Comparison of ENCODE assay signal across 18 cellular contexts in the genomic region with DNA sequence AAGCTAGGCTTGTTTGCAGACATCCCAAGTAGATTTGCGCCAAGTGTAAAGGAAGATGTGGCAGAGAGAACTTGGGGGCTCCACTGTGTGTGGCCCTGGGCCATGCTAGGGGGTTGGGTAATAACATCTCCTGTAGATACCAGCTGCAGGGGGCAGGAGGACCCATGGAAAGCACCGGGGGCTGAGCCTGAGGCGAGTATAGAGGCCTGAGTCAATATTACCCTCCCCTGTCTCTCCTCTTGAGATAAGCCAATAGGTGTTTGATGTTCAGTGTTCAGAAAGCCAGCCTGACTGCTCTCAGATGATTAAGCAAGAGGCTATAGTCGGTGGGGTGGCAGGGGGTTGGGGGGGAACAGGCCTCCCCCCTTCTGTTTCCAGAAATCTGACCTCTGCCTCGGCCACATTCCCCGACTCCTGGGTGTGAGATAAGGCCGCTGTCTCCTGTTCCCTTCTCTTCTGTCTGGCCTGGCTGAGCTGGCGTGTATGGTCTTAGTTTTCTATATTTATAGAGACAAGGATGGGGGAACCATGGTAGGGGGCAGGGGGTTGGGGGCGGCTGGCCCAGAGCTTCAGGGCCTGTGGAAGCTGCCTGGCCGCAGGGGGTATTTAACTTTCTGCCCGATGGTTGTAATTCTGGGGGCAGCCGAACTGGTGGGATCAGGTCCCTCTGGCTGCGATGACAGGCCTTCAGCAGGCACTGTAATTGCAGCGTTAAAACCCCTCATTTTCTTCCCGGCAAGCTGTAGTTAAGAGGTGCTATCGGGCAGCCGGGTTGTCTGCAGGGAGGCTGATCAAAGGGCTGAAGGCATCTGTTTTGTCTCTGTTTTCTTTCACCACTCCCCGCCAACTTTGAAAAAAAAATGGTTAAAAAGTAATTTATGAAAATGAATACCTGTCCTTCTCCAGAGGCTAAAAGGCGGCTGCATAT.
DNase-seq lines count a peak whose midpoint lies in the region; ATAC-seq and TF ChIP-seq lines count a peak whose summit lies in the region.
"Had no signal": no experiment of that assay in that cellular context is flagged by ENCODE, and none has a peak within 500 bp of the region (broad histone marks: within the 10 kb centered on the region; RNA-seq: fewer than 3 reads in every experiment).

No MANE protein-coding gene starts in this region.

- peaks cover 51% of the 10 kb centered on the region for H3K4me1 Mint-ChIP-seq in endodermal cell
- H3K4me1 Mint-ChIP-seq: activated CD4-positive, alpha-beta T cell treated with anti-CD3 and anti-CD28 coated beads for 36 hours; central memory CD8-positive, alpha-beta T cell had no signal

- H3K36me3 Mint-ChIP-seq in endodermal cell (ENCODE audit: low read depth), result no peaks in the 10 kb centered on the region

- peak overlapping the region; percentile 27 for H3K4me3 Mint-ChIP-seq in endodermal cell
- H3K4me3 Mint-ChIP-seq: activated CD4-positive, alpha-beta T cell treated with anti-CD3 and anti-CD28 coated beads for 36 hours; central memory CD8-positive, alpha-beta T cell had no signal

- H3K4me2 ChIP-seq in PC-9, result peak overlapping the region; percentile 45

- no peaks in the 10 kb centered on the region for H3K9me2 ChIP-seq in PC-9 (ENCODE audit: insufficient read depth)

- H3K4me3 ChIP-seq in PC-9 (peak overlapping the region; percentile 25; the same call in 1 of the 2 replicates), endodermal cell (ENCODE audit: low read length) (no peak overlapping the region)
- H3K4me3 ChIP-seq: adrenal gland, Peyer's patch had no signal

- POLR2A ChIA-PET in HEK293T (lab: Yijun Ruan, JAX) (interaction anchor here (0.6 to 4.4 kb wide), 16 partner anchors 9 to 166 kb away, joined by 3 to 19 read pairs (median 4); no protein-coding TSS in a partner anchor), PC-9 (lab: Charles Lee; ENCODE audit: unreplicated experiment) (interaction anchor here (0.6 kb wide), 1 partner anchor 38 kb away, joined by 3 read pairs; no protein-coding TSS in a partner anchor)

- no peaks in the 10 kb centered on the region for H3F3A ChIP-seq in PC-9 (ENCODE audit: insufficient read depth, low read depth)

- H3K9me3 ChIP-seq in PC-9 (ENCODE audit: insufficient read depth, low read depth) (no peaks in the 10 kb centered on the region), endodermal cell (ENCODE audit: control insufficient read depth, low read length) (no peaks in the 10 kb centered on the region)
- H3K9me3 ChIP-seq: adrenal gland, Peyer's patch had no signal

- H3K27ac ChIP-seq in PC-9 (no peak overlapping the region), endodermal cell (ENCODE audit: low read depth, low read length) (peak overlapping the region; percentile 27)
- H3K27ac ChIP-seq: adrenal gland, Peyer's patch had no signal

- CTCF ChIA-PET in HEK293T (lab: Yijun Ruan, JAX) (interaction anchor here (0.7 to 1.7 kb wide), 5 partner anchors 9 to 764 kb away, joined by 3 to 4 read pairs (median 3); no protein-coding TSS in a partner anchor), PC-9 (lab: Charles Lee) (no interaction called here)

- no peaks in the 10 kb centered on the region for H3K36me3 ChIP-seq in PC-9 (ENCODE audit: low read depth)
- H3K36me3 ChIP-seq in endodermal cell (ENCODE audit: control insufficient read depth, insufficient read depth, low read length), result no peaks in the 10 kb centered on the region
- H3K36me3 ChIP-seq: adrenal gland, Peyer's patch had no signal

- H2AFZ ChIP-seq in PC-9, result no peak overlapping the region

- H3K27me3 Mint-ChIP-seq in endodermal cell (ENCODE audit: insufficient read depth), result no peaks in the 10 kb centered on the region

- DNase-seq in HEK293T (ENCODE audit: extremely low spot score) (peak; percentile 46), PC-9 (peak in 1 of 2 experiments; percentile 21), endodermal cell (peak; percentile 72), omental fat pad (ENCODE audit: low spot score) (no peak), GM13976 (ENCODE audit: low spot score) (no peak)
- DNase-seq: activated CD4-positive, alpha-beta T cell treated with anti-CD3 and anti-CD28 coated beads for 36 hours; activated effector memory CD4-positive, alpha-beta T cell treated with Interleukin-2 at 50 U/mL for 16 hours; effector memory CD4-positive, alpha-beta T cell; head of caudate nucleus; mesenchymal stem cell; NCI-H2171; Peyer's patch had no signal

- WGBS in endodermal cell (ENCODE audit: insufficient coverage in 1 of 2, insufficient read length in 1 of 2), 2 experiments, result 41 to 45% methylated on average over 12 to 18 of the region's 19 CpGs

- H3K9me3 Mint-ChIP-seq in endodermal cell, result no peaks in the 10 kb centered on the region
- H3K9me3 Mint-ChIP-seq: central memory CD8-positive, alpha-beta T cell; nephron had no signal

- intact Hi-C loops in PC-9 (cut with micrococcal nuclease; ENCODE audit: unreplicated experiment), result no loop called here

- no peaks in the 10 kb centered on the region for H3K79me2 ChIP-seq in PC-9 (ENCODE audit: low read depth)

- in situ Hi-C loops in GM13976 (cut with MboI; ENCODE audit: low sequenced_read_pairs, unreplicated experiment), result no loop called here

- peak overlapping the region; percentile 17 for H3K9ac ChIP-seq in endodermal cell (ENCODE audit: extremely low read depth, low read length, poor library complexity, severe bottlenecking)

- BruUV-seq in PC-9 (replicated peaks; lab: Mats Ljungman, UMichigan), result no TSS peak

- H3K4me1 ChIP-seq in PC-9 (replicated peaks; ENCODE audit: insufficient read depth) (0 out of 2 replicates have a peak, but pooled peaks cover 3% of the 10 kb centered on the region), endodermal cell (ENCODE audit: control insufficient read depth, insufficient read depth, low read length) (peaks cover 20% of the 10 kb centered on the region)
- H3K4me1 ChIP-seq: adrenal gland, Peyer's patch had no signal

- TF ChIP-seq CTCF in PC-9 (conservative IDR thresholded peaks at IDR 0.05) (no peak), endodermal cell (conservative IDR thresholded peaks at IDR 0.05) (no peak), omental fat pad (IDR thresholded peaks at IDR 0.05) (no peak), GM13976 (IDR thresholded peaks at IDR 0.05; ENCODE audit: borderline replicate concordance, control extremely low read depth, extremely low read depth, insufficient read depth, missing control alignments) (no peak)

- H3K27me3 ChIP-seq in PC-9 (ENCODE audit: insufficient read depth, low read depth) (peaks cover 70% of the 10 kb centered on the region), endodermal cell (ENCODE audit: control insufficient read depth, insufficient read depth, low read length, poor library complexity, severe bottlenecking) (no peaks in the 10 kb centered on the region)
- H3K27me3 ChIP-seq: adrenal gland, Peyer's patch had no signal

- ATAC-seq in omental fat pad (ENCODE audit: low FRiP score) (peak; percentile 63), HG03442 (IDR thresholded peaks at IDR 0.05; ENCODE audit: unreplicated experiment) (no peak), HG02885 (IDR thresholded peaks at IDR 0.05; ENCODE audit: poor library complexity, unreplicated experiment) (no peak), HG02678 (IDR thresholded peaks at IDR 0.05; ENCODE audit: unreplicated experiment) (no peak)
- ATAC-seq: activated CD4-positive, alpha-beta T cell treated with anti-CD3 and anti-CD28 coated beads for 36 hours had no signal

- H3K27ac Mint-ChIP-seq in endodermal cell, result peak overlapping the region; percentile 86
- H3K27ac Mint-ChIP-seq: activated CD4-positive, alpha-beta T cell treated with anti-CD3 and anti-CD28 coated beads for 36 hours; nephron had no signal

- no peaks in the 10 kb centered on the region for H4K20me1 ChIP-seq in PC-9 (ENCODE audit: insufficient read depth)

TF ChIP-seq in HEK293T, 16 proteins besides CTCF, POLR2A, EP300 and RAD21:
- TF ChIP-seq SP1 (IDR thresholded peaks at IDR 0.05), result no peak
- no peak for TF ChIP-seq FOXA1 (IDR thresholded peaks at IDR 0.05)
- TF ChIP-seq SUZ12 (IDR thresholded peaks at IDR 0.05), result no peak
- TF ChIP-seq NFRKB (IDR thresholded peaks at IDR 0.05), result no peak
- TF ChIP-seq, protein P1, sequence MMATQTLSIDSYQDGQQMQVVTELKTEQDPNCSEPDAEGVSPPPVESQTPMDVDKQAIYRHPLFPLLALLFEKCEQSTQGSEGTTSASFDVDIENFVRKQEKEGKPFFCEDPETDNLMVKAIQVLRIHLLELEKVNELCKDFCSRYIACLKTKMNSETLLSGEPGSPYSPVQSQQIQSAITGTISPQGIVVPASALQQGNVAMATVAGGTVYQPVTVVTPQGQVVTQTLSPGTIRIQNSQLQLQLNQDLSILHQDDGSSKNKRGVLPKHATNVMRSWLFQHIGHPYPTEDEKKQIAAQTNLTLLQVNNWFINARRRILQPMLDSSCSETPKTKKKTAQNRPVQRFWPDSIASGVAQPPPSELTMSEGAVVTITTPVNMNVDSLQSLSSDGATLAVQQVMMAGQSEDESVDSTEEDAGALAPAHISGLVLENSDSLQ (IDR thresholded peaks at IDR 0.05), result no peak
- TF ChIP-seq ELF4 (IDR thresholded peaks at IDR 0.05), result no peak
- TF ChIP-seq FOXK2 (IDR thresholded peaks at IDR 0.05), result no peak
- TF ChIP-seq HDGF (IDR thresholded peaks at IDR 0.05; ENCODE audit: borderline replicate concordance), result no peak
- TF ChIP-seq L3MBTL2 (conservative IDR thresholded peaks at IDR 0.05), result no peak
- no peak for TF ChIP-seq ZNF384 (IDR thresholded peaks at IDR 0.05)
- TF ChIP-seq CTBP1 (IDR thresholded peaks at IDR 0.05; ENCODE audit: borderline replicate concordance), result no peak

Comparison
In these comparisons a context has a peak if more than half of its experiments do, and no peak if none do; other contexts are left out.
1. DNase-seq: peak in HEK293T (single experiment) and endodermal cell (single experiment); none in omental fat pad (single experiment) and GM13976 (single experiment).